ENCODE assay signal across 1 cellular context in the genomic region with DNA sequence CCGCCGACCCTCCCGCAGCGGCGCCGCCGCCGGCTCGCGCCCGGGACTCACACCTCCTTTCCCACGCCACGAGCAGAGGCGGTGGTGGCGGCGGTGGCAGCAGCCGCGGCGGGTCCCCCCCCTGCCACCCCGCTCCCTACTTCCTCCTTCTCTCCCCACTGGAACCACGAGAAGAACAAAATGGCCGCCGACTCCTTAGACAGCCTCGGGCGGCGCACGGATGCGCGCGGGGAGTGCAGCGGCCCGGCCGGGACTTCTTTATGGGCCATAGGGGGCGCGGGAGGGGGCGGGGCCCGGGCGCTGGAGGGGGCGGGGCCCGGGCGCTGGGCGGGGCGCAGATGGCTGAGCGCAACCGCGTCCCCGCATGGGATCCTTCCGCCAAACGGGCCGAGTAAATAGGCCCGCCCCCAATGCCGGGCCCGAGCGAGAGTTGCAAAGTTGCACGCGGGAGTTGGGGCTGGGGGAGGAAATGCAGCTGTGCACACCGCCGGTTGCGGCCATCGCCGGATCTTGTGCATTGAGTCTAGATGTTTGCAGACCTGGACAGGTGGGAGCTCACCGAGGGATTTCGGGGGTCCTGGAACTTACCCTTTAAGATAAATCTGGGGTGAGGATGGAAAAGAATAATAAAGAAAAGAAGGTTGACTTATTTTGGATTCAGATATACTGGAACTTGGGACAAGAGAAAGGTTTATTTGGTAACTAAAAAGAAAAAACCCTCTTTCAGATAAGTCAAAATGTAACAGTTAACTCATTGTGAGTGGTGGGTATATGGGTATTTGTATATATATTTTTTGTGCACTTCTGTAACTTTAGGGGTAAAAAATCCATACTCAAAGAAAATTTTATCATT.
TF ChIP-seq lines count a peak whose summit lies in the region.

TSS of gene PPP1CC (minus strand) at position 174 of the 853 bp plus-strand sequence. CDS start 184 bp downstream, outside the sequence.

TF ChIP-seq in HepG2, 621 proteins besides CTCF, POLR2A, EP300 and RAD21 (continued from another document and continues in another):
- TF ChIP-seq ZNF382 (CRISPR knock-in tag; IDR thresholded peaks at IDR 0.05; ENCODE audit: borderline replicate concordance) (no peak), KDM5B (CRISPR knock-in tag; IDR thresholded peaks at IDR 0.05; ENCODE audit: borderline replicate concordance) (peak; percentile 56; the same call in 1 of the 2 replicates), ZNF709 (CRISPR knock-in tag; IDR thresholded peaks at IDR 0.05) (peak; percentile 50; the same call in 1 of the 2 replicates), ZNF430 (CRISPR knock-in tag; IDR thresholded peaks at IDR 0.05) (peak; percentile 68; the same call in 1 of the 2 replicates), ZBTB21 (CRISPR knock-in tag; IDR thresholded peaks at IDR 0.05) (0 out of 2 replicates have a peak, but pooled peaks have one; percentile 26), KLF12 (CRISPR knock-in tag; IDR thresholded peaks at IDR 0.05; ENCODE audit: borderline replicate concordance) (peak; percentile 75; the same call in 1 of the 2 replicates), ZNF720 (CRISPR knock-in tag; IDR thresholded peaks at IDR 0.05) (no peak), ZNF776 (CRISPR knock-in tag; IDR thresholded peaks at IDR 0.05) (peak; percentile 17; the same call in 1 of the 2 replicates), REL (CRISPR knock-in tag; conservative IDR thresholded peaks at IDR 0.05) (no peak; the same call in 1 of the 2 replicates), STAG1 (CRISPR knock-in tag; IDR thresholded peaks at IDR 0.05) (no peak), MBD4 (IDR thresholded peaks at IDR 0.05; ENCODE audit: borderline replicate concordance, low read length) (no peak), ZNF260 (CRISPR knock-in tag; IDR thresholded peaks at IDR 0.05; ENCODE audit: borderline replicate concordance, low read depth) (no peak), ZSCAN9 (CRISPR knock-in tag; IDR thresholded peaks at IDR 0.05; ENCODE audit: borderline replicate concordance) (peak; percentile 25; the same call in 1 of the 2 replicates), ZFYVE20 (CRISPR knock-in tag; IDR thresholded peaks at IDR 0.05; ENCODE audit: borderline replicate concordance, low read depth) (no peak), MAF1 (CRISPR knock-in tag; IDR thresholded peaks at IDR 0.05; ENCODE audit: borderline replicate concordance) (no peak), GABPA (IDR thresholded peaks at IDR 0.05; ENCODE audit: low read depth, low read length) (no peak), GABPA (CRISPR knock-in tag; IDR thresholded peaks at IDR 0.05; ENCODE audit: low read depth) (peak; percentile 46; the same call in 1 of the 2 replicates), SIX4 (CRISPR knock-in tag; IDR thresholded peaks at IDR 0.05) (no peak), ZNF407 (CRISPR knock-in tag; IDR thresholded peaks at IDR 0.05; ENCODE audit: not compliant biosample characterization) (peak; percentile 22), NR2C2 (CRISPR knock-in tag; IDR thresholded peaks at IDR 0.05; ENCODE audit: borderline replicate concordance) (0 out of 2 replicates have a peak, but pooled peaks have one; percentile 5), ZNF280D (CRISPR knock-in tag; IDR thresholded peaks at IDR 0.05) (no peak), GABPB1 (CRISPR knock-in tag; IDR thresholded peaks at IDR 0.05) (peak; percentile 75), ZNF850 (CRISPR knock-in tag; conservative IDR thresholded peaks at IDR 0.05) (no peak), SMARCE1 (IDR thresholded peaks at IDR 0.05; ENCODE audit: borderline replicate concordance) (no peak)
- TF ChIP-seq, protein P1, sequence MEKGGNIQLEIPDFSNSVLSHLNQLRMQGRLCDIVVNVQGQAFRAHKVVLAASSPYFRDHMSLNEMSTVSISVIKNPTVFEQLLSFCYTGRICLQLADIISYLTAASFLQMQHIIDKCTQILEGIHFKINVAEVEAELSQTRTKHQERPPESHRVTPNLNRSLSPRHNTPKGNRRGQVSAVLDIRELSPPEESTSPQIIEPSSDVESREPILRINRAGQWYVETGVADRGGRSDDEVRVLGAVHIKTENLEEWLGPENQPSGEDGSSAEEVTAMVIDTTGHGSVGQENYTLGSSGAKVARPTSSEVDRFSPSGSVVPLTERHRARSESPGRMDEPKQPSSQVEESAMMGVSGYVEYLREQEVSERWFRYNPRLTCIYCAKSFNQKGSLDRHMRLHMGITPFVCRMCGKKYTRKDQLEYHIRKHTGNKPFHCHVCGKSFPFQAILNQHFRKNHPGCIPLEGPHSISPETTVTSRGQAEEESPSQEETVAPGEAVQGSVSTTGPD (CRISPR knock-in tag; IDR thresholded peaks at IDR 0.05): no peak
- TF ChIP-seq, protein P2, sequence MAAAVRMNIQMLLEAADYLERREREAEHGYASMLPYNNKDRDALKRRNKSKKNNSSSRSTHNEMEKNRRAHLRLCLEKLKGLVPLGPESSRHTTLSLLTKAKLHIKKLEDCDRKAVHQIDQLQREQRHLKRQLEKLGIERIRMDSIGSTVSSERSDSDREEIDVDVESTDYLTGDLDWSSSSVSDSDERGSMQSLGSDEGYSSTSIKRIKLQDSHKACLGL (CRISPR knock-in tag; IDR thresholded peaks at IDR 0.05): no peak; the same call in 1 of the 2 replicates
- TF ChIP-seq, protein P3, sequence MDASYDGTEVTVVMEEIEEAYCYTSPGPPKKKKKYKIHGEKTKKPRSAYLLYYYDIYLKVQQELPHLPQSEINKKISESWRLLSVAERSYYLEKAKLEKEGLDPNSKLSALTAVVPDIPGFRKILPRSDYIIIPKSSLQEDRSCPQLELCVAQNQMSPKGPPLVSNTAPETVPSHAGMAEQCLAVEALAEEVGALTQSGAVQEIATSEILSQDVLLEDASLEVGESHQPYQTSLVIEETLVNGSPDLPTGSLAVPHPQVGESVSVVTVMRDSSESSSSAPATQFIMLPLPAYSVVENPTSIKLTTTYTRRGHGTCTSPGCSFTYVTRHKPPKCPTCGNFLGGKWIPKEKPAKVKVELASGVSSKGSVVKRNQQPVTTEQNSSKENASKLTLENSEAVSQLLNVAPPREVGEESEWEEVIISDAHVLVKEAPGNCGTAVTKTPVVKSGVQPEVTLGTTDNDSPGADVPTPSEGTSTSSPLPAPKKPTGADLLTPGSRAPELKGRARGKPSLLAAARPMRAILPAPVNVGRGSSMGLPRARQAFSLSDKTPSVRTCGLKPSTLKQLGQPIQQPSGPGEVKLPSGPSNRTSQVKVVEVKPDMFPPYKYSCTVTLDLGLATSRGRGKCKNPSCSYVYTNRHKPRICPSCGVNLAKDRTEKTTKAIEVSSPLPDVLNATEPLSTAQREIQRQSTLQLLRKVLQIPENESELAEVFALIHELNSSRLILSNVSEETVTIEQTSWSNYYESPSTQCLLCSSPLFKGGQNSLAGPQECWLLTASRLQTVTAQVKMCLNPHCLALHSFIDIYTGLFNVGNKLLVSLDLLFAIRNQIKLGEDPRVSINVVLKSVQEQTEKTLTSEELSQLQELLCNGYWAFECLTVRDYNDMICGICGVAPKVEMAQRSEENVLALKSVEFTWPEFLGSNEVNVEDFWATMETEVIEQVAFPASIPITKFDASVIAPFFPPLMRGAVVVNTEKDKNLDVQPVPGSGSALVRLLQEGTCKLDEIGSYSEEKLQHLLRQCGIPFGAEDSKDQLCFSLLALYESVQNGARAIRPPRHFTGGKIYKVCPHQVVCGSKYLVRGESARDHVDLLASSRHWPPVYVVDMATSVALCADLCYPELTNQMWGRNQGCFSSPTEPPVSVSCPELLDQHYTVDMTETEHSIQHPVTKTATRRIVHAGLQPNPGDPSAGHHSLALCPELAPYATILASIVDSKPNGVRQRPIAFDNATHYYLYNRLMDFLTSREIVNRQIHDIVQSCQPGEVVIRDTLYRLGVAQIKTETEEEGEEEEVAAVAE (CRISPR knock-in tag; IDR thresholded peaks at IDR 0.05; ENCODE audit: borderline replicate concordance): no peak
- TF ChIP-seq, protein P4, sequence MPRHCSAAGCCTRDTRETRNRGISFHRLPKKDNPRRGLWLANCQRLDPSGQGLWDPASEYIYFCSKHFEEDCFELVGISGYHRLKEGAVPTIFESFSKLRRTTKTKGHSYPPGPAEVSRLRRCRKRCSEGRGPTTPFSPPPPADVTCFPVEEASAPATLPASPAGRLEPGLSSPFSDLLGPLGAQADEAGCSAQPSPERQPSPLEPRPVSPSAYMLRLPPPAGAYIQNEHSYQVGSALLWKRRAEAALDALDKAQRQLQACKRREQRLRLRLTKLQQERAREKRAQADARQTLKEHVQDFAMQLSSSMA (CRISPR knock-in tag; IDR thresholded peaks at IDR 0.05): peak; percentile 72; the same call in 1 of the 2 replicates
- TF ChIP-seq, protein P5, sequence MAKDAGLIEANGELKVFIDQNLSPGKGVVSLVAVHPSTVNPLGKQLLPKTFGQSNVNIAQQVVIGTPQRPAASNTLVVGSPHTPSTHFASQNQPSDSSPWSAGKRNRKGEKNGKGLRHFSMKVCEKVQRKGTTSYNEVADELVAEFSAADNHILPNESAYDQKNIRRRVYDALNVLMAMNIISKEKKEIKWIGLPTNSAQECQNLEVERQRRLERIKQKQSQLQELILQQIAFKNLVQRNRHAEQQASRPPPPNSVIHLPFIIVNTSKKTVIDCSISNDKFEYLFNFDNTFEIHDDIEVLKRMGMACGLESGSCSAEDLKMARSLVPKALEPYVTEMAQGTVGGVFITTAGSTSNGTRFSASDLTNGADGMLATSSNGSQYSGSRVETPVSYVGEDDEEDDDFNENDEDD (CRISPR knock-in tag; IDR thresholded peaks at IDR 0.05; ENCODE audit: borderline replicate concordance): peak; percentile 71; the same call in 1 of the 2 replicates
- TF ChIP-seq, protein P6, sequence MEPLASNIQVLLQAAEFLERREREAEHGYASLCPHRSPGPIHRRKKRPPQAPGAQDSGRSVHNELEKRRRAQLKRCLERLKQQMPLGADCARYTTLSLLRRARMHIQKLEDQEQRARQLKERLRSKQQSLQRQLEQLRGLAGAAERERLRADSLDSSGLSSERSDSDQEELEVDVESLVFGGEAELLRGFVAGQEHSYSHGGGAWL (CRISPR knock-in tag; IDR thresholded peaks at IDR 0.05): peak; percentile 85
